5 cellular contexts compared by ENCODE assay signal in genomic region chr19:21922276-21922675, GRCh38.
"Had no signal": no experiment of that assay in that cellular context is flagged by ENCODE, and none has a peak within 500 bp of the region (broad histone marks: within the 10 kb centered on the region; RNA-seq: fewer than 3 reads in every experiment).

No MANE protein-coding gene starts in this region.

- DNase-seq: GM23248, H9, HCEC 1CT, IMR-90 had no signal

- H3K4me1 Mint-ChIP-seq: H9 had no signal

- H3K4me3 Mint-ChIP-seq: H9 had no signal

- ATAC-seq: K562 had no signal

- H3K4me3 ChIP-seq: GM23248, K562 had no signal

- H3K27ac Mint-ChIP-seq: H9 had no signal

- H3K27ac ChIP-seq: GM23248 had no signal
